11 cellular contexts compared by ENCODE assay signal in genomic region chr11:16191212-16191851, GRCh38.
DNase-seq lines count a peak whose midpoint lies in the region; ATAC-seq, FAIRE-seq and TF ChIP-seq lines count a peak whose summit lies in the region.
"Had no signal": no experiment of that assay in that cellular context is flagged by ENCODE, and none has a peak within 500 bp of the region (broad histone marks: within the 10 kb centered on the region; RNA-seq: fewer than 3 reads in every experiment).

No MANE protein-coding gene starts in this region.

- H3K27me3 Mint-ChIP-seq in HFFc6 (ENCODE audit: insufficient read depth) (no peaks in the 10 kb centered on the region), nephron progenitor cell (ENCODE audit: low read depth, poor library complexity) (no peaks in the 10 kb centered on the region), T-helper 17 cell (no peaks in the 10 kb centered on the region)
- H3K27me3 Mint-ChIP-seq: activated naive CD8-positive, alpha-beta T cell had no signal

- H3K4me1 Mint-ChIP-seq in HFFc6 (ENCODE audit: low read depth): peaks cover 30% of the 10 kb centered on the region; the same call in 1 of the 2 replicates
- peaks cover 53% of the 10 kb centered on the region for H3K4me1 Mint-ChIP-seq in nephron progenitor cell
- no peaks in the 10 kb centered on the region for H3K4me1 Mint-ChIP-seq in T-helper 17 cell

- H3K4me3 Mint-ChIP-seq in HFFc6 (no peak overlapping the region), nephron progenitor cell (peak overlapping the region; percentile 64), T-helper 17 cell (no peak overlapping the region)
- H3K4me3 Mint-ChIP-seq: activated naive CD8-positive, alpha-beta T cell; WTC11 had no signal

- no peak overlapping the region for H3K4me3 ChIP-seq in GM12865 (ENCODE audit: low read depth, low read length)

- DNase-seq in GM12865 (ENCODE audit: low read depth) (peak; percentile 7), HFFc6 (no peak), SW480 (ENCODE audit: low spot score) (peak; percentile 5), nephron progenitor cell (no peak), frontal cortex (ENCODE audit: low spot score in 2 of 2) (no peak), T-helper 17 cell (no peak)
- DNase-seq in stimulated activated CD4-positive, alpha-beta T cell treated with anti-CD3 and anti-CD28 coated beads, Interleukin-15, amount 100 ng/mL, for 24 hours: no peak
- DNase-seq: NCI-H226 had no signal

- H3K36me3 Mint-ChIP-seq in HFFc6 (ENCODE audit: low read depth) (no peaks in the 10 kb centered on the region), nephron progenitor cell (ENCODE audit: low read depth) (no peaks in the 10 kb centered on the region), T-helper 17 cell (ENCODE audit: low read depth) (no peaks in the 10 kb centered on the region)
- H3K36me3 Mint-ChIP-seq: activated naive CD8-positive, alpha-beta T cell; WTC11 had no signal

- no peak overlapping the region for H3K27ac Mint-ChIP-seq in HFFc6
- peak overlapping the region; percentile 93 for H3K27ac Mint-ChIP-seq in nephron progenitor cell
- H3K27ac Mint-ChIP-seq in T-helper 17 cell: no peak overlapping the region
- H3K27ac Mint-ChIP-seq: activated naive CD8-positive, alpha-beta T cell; WTC11 had no signal

- peaks cover 4% of the 10 kb centered on the region; the same call in 1 of the 2 replicates for H3K9me3 Mint-ChIP-seq in HFFc6
- H3K9me3 Mint-ChIP-seq in nephron progenitor cell: no peaks in the 10 kb centered on the region
- H3K9me3 Mint-ChIP-seq: WTC11 had no signal

- no peaks in the 10 kb centered on the region for H3K9me3 ChIP-seq in T-helper 17 cell (ENCODE audit: control insufficient read depth, low read length, poor library complexity, severe bottlenecking)

- no peak for ATAC-seq in T-helper 17 cell
- ATAC-seq: WTC11 had no signal

- TF ChIP-seq CTCF in GM12865 (IDR thresholded peaks at IDR 0.05; ENCODE audit: insufficient read depth, low read depth, low read length, missing control alignments) (no peak), HFFc6 (IDR thresholded peaks at IDR 0.05) (peak; percentile 10; the same call in 1 of the 2 replicates), nephron progenitor cell (IDR thresholded peaks at IDR 0.05) (no peak)

- no peak for FAIRE-seq in frontal cortex (lab: Jason Lieb, UNC)
- FAIRE-seq: keratinocyte had no signal

Comparison
In these comparisons a context has a peak if more than half of its experiments do, and no peak if none do; other contexts are left out.
1. DNase-seq: peak in GM12865 (single experiment) and SW480 (single experiment); none in HFFc6 (single experiment), nephron progenitor cell (single experiment), frontal cortex (0 of 2), stimulated activated CD4-positive, alpha-beta T cell treated with anti-CD3 and anti-CD28 coated beads, Interleukin-15, amount 100 ng/mL, for 24 hours (single experiment) and T-helper 17 cell (0 of 3).